In the genomic region with DNA sequence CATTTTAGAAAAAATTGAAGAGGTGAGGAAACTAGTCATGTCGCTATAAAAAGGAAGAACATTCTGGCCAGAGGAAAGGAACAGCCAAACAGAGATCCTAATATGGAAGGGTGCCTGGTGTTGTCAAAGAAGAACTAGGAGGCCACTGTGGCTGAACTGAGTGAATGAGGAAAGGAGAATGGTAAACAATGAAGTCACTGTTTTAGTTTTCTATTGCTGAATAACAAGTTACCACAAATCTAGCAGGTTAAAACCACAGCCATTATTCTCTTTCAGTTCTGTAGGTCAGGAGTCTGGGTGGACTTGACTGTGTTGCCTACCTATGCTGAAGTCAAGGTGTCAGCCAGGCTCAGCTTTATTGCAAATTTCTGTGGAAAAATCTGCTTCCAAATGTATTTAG, we compare ENCODE assay signal across 12 cellular contexts.
DNase-seq lines count a peak whose midpoint lies in the region; ATAC-seq and TF ChIP-seq lines count a peak whose summit lies in the region.
"Had no signal": no experiment of that assay in that cellular context is flagged by ENCODE, and none has a peak within 500 bp of the region (broad histone marks: within the 10 kb centered on the region; RNA-seq: fewer than 3 reads in every experiment).

No MANE protein-coding gene starts in this region.

- no peaks in the 10 kb centered on the region for H3K27me3 ChIP-seq in CD4-positive, alpha-beta T cell (ENCODE audit: control insufficient read depth, insufficient read depth, low read length)

- H3K9me3 Mint-ChIP-seq in CD4-positive, alpha-beta T cell = no peaks in the 10 kb centered on the region
- H3K9me3 Mint-ChIP-seq: IgD-negative memory B cell had no signal

- H3K36me3 Mint-ChIP-seq in CD4-positive, alpha-beta T cell (ENCODE audit: low read depth) = no peaks in the 10 kb centered on the region
- H3K36me3 Mint-ChIP-seq: IgD-negative memory B cell had no signal

- H3K4me1 Mint-ChIP-seq in CD4-positive, alpha-beta T cell (ENCODE audit: low read depth) = no peaks in the 10 kb centered on the region

- H3K27me3 Mint-ChIP-seq in CD4-positive, alpha-beta T cell = no peaks in the 10 kb centered on the region

- DNase-seq in GM10266 (ENCODE audit: extremely low spot score) (peak; percentile 9), amniotic epithelial cell (ENCODE audit: low read depth) (peak; percentile 18), SIG-M5 (lab: John Stamatoyannopoulos, UW) (no peak), amniotic stem cell (lab: John Stamatoyannopoulos, UW) (no peak), NCI-H146 treated with DMSO at 0.1 percent for 48 hours (lab: John Stamatoyannopoulos, UW; ENCODE audit: unreplicated experiment) (no peak)
- no peak for DNase-seq in CD4-positive, alpha-beta T cell
- DNase-seq: activated naive CD4-positive, alpha-beta T cell; stimulated activated CD8-positive, alpha-beta memory T cell treated with anti-CD3 and anti-CD28 coated beads, Interleukin-4, amount 100 ng/mL, for 48 hours had no signal

- POLR2A ChIA-PET in CD4-positive, alpha-beta T cell (lab: Charles Lee) = no interaction called here

- no peak overlapping the region for H3K27ac Mint-ChIP-seq in CD4-positive, alpha-beta T cell

- no peak for TF ChIP-seq CTCF in GM10266 (IDR thresholded peaks at IDR 0.05; ENCODE audit: control insufficient read depth, insufficient read depth, low read depth, missing control alignments)
- no peak for TF ChIP-seq CTCF in CD4-positive, alpha-beta T cell (IDR thresholded peaks at IDR 0.05)

- no peaks in the 10 kb centered on the region for H3K9me3 ChIP-seq in CD4-positive, alpha-beta T cell (ENCODE audit: control insufficient read depth, low read length)
- H3K9me3 ChIP-seq: prostate gland had no signal

- H3K4me3 Mint-ChIP-seq in CD4-positive, alpha-beta T cell = no peak overlapping the region

- CTCF ChIA-PET in CD4-positive, alpha-beta T cell (lab: Charles Lee) = interaction anchor here (1.3 kb wide), 1 partner anchor 13 kb away, joined by 3 read pairs; no protein-coding TSS in a partner anchor

- no peak overlapping the region for H3K27ac ChIP-seq in CD4-positive, alpha-beta T cell (ENCODE audit: low read depth, low read length)
- H3K27ac ChIP-seq: prostate gland had no signal

- peak; percentile 86 for ATAC-seq in GM19463 (IDR thresholded peaks at IDR 0.05; ENCODE audit: unreplicated experiment)
- ATAC-seq in HG02973 (IDR thresholded peaks at IDR 0.05; ENCODE audit: unreplicated experiment) = peak; percentile 72
- no peak for ATAC-seq in CD4-positive, alpha-beta T cell (ENCODE audit: poor library complexity)

- intact Hi-C loops in CD4-positive, alpha-beta T cell (cut with DNase I, micrococcal nuclease) = no loop called here

Comparison
In these comparisons a context has a peak if more than half of its experiments do, and no peak if none do; other contexts are left out.
1. DNase-seq: peak in GM10266 (single experiment) and amniotic epithelial cell (single experiment); none in SIG-M5 (single experiment), CD4-positive, alpha-beta T cell (0 of 10), amniotic stem cell (single experiment) and NCI-H146 treated with DMSO at 0.1 percent for 48 hours (single experiment).